In the genomic region with DNA sequence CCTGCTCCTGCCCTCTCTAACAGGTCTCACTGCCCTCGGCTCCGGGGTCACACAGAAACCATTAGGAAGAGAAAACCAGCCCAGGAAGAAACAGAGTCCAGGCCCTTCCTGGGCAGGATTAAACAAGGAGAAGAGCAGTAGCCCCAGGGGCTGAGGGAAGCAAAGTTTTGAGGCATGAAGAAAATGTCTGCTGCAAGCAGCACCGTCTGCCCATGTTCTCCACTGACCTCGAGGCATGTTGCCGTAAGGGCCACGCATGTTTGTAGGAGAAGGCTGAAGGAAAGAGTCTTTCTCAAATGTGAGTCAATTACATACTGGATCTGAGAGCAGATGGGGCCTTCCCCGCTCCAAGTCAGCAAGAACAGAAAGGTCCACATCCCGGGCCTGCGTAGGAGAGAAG, we compare ENCODE assay signal across 18 cellular contexts. TPM values are rescaled to one million over a fixed set of nuclear protein-coding genes. Genes with fewer than 3 reads are reported as not detected.
DNase-seq lines count a peak whose midpoint lies in the region.
"Had no signal": no experiment of that assay in that cellular context is flagged by ENCODE, and none has a peak within 500 bp of the region (broad histone marks: within the 10 kb centered on the region; RNA-seq: fewer than 3 reads in every experiment).

No MANE protein-coding gene starts in this region.

- no peak overlapping the region for H4K8ac ChIP-seq in trophoblast cell (ENCODE audit: low read depth, low read length)

- no peak overlapping the region for H2BK12ac ChIP-seq in trophoblast cell (ENCODE audit: low read length)

- no peak overlapping the region for H3K23ac ChIP-seq in trophoblast cell (ENCODE audit: low read length)

- H3K9ac ChIP-seq in BLaER1 treated with 17β-estradiol and CSF1 and Interleukin-3, amounts not matched to agents 10 nM and 100 nM, result peak overlapping the region in 6 of 11 experiments; percentile 7 to 100 (median 100); a peak in 6 of 22 replicates
- no peak overlapping the region for H3K9ac ChIP-seq in trophoblast cell (ENCODE audit: low read length)
- H3K9ac ChIP-seq: BLaER1 had no signal

- H4K91ac ChIP-seq in trophoblast cell (ENCODE audit: low read depth, low read length), result no peak overlapping the region

- H4K20me1 ChIP-seq in BLaER1 treated with 17β-estradiol and CSF1 and Interleukin-3, amounts not matched to agents 10 nM and 100 nM, result peaks cover 15 to 72% (median 36%) of the 10 kb centered on the region in 11 experiments; a peak in 20 of 22 replicates

- H3K27me3 ChIP-seq in BLaER1 treated with 17β-estradiol and CSF1 and Interleukin-3, amounts not matched to agents 10 nM and 100 nM, result no peaks in the 10 kb centered on the region
- H3K27me3 ChIP-seq in trophoblast cell (ENCODE audit: insufficient read depth, low read length), result no peaks in the 10 kb centered on the region
- no peaks in the 10 kb centered on the region for H3K27me3 ChIP-seq in effector memory CD4-positive, alpha-beta T cell (replicated peaks; ENCODE audit: control insufficient read depth, insufficient read depth, low read length, poor library complexity, severe bottlenecking)
- H3K27me3 ChIP-seq: BLaER1 had no signal

- H2AK5ac ChIP-seq in trophoblast cell (ENCODE audit: low read length), result no peak overlapping the region

- H3K36me3 Mint-ChIP-seq in activated T-cell treated with anti-CD3 and anti-CD28 coated beads, Interleukin-2, amount 50 U/mL, for 24 hours (ENCODE audit: low read depth), result peaks cover 82% of the 10 kb centered on the region
- H3K36me3 Mint-ChIP-seq in dendritic cell treated with granulocyte-macrophage colony-stimulating factor and Interleukin-4, amounts not matched to agents 40 ng/mL and 50 ng/mL, for 4 days (ENCODE audit: low read depth), result peaks cover 73% of the 10 kb centered on the region

- H3K14ac ChIP-seq in trophoblast cell (ENCODE audit: low read length), result no peak overlapping the region

- H3K27me3 Mint-ChIP-seq in activated T-cell treated with anti-CD3 and anti-CD28 coated beads, Interleukin-2, amount 50 U/mL, for 24 hours, result no peaks in the 10 kb centered on the region
- no peaks in the 10 kb centered on the region for H3K27me3 Mint-ChIP-seq in dendritic cell treated with granulocyte-macrophage colony-stimulating factor and Interleukin-4, amounts not matched to agents 40 ng/mL and 50 ng/mL, for 4 days
- H3K27me3 Mint-ChIP-seq: CD8-positive, alpha-beta memory T cell had no signal

- H3K4me1 Mint-ChIP-seq in activated T-cell treated with anti-CD3 and anti-CD28 coated beads, Interleukin-2, amount 50 U/mL, for 24 hours (ENCODE audit: low read depth), result peaks cover 37% of the 10 kb centered on the region
- peaks cover 67% of the 10 kb centered on the region for H3K4me1 Mint-ChIP-seq in dendritic cell treated with granulocyte-macrophage colony-stimulating factor and Interleukin-4, amounts not matched to agents 40 ng/mL and 50 ng/mL, for 4 days (ENCODE audit: low read depth)

- WGBS in trophoblast cell (ENCODE audit: extremely low coverage, insufficient coverage, insufficient read length), result no CpG with 5 or more reads among the region's 9 CpGs

- H3K9me3 ChIP-seq in BLaER1 treated with 17β-estradiol and CSF1 and Interleukin-3, amounts not matched to agents 10 nM and 100 nM (replicated peaks in 1 of 11), result no peaks in the 10 kb centered on the region
- no peaks in the 10 kb centered on the region for H3K9me3 ChIP-seq in trophoblast cell (ENCODE audit: insufficient read depth, low read depth, low read length)
- H3K9me3 ChIP-seq in effector memory CD4-positive, alpha-beta T cell (ENCODE audit: control insufficient read depth, low read length), result no peaks in the 10 kb centered on the region
- H3K9me3 ChIP-seq: BLaER1 had no signal

- H3K4me2 ChIP-seq in BLaER1 treated with 17β-estradiol and CSF1 and Interleukin-3, amounts not matched to agents 10 nM and 100 nM, result peak overlapping the region in 2 of 11 experiments; percentile 94 to 97; a peak in 4 of 22 replicates
- no peak overlapping the region for H3K4me2 ChIP-seq in trophoblast cell (ENCODE audit: low read length)
- H3K4me2 ChIP-seq: BLaER1 had no signal

- H3K4me3 ChIP-seq in BLaER1 treated with 17β-estradiol and CSF1 and Interleukin-3, amounts not matched to agents 10 nM and 100 nM, result no peak overlapping the region
- no peak overlapping the region for H3K4me3 ChIP-seq in trophoblast cell (ENCODE audit: low read depth, low read length)
- H3K4me3 ChIP-seq in effector memory CD4-positive, alpha-beta T cell (ENCODE audit: insufficient read depth, low read depth, low read length, poor library complexity, severe bottlenecking), result no peak overlapping the region
- H3K4me3 ChIP-seq: BLaER1, GM12878 had no signal

- H3K4me3 Mint-ChIP-seq in activated T-cell treated with anti-CD3 and anti-CD28 coated beads, Interleukin-2, amount 50 U/mL, for 24 hours, result no peak overlapping the region
- H3K4me3 Mint-ChIP-seq in dendritic cell treated with granulocyte-macrophage colony-stimulating factor and Interleukin-4, amounts not matched to agents 40 ng/mL and 50 ng/mL, for 4 days, result no peak overlapping the region
- H3K4me3 Mint-ChIP-seq: H9 had no signal

- H2BK5ac ChIP-seq in trophoblast cell (ENCODE audit: low read depth, low read length, poor library complexity), result no peak overlapping the region

- peak overlapping the region; percentile 57 for H3K27ac Mint-ChIP-seq in activated T-cell treated with anti-CD3 and anti-CD28 coated beads, Interleukin-2, amount 50 U/mL, for 24 hours
- peak overlapping the region; percentile 97 for H3K27ac Mint-ChIP-seq in dendritic cell treated with granulocyte-macrophage colony-stimulating factor and Interleukin-4, amounts not matched to agents 40 ng/mL and 50 ng/mL, for 4 days
- H3K27ac Mint-ChIP-seq: CD4-positive, CD25-positive, alpha-beta regulatory T cell; H9 had no signal

- no peak overlapping the region for H2AFZ ChIP-seq in trophoblast cell (ENCODE audit: insufficient read depth, low read length, poor library complexity)

- H3K18ac ChIP-seq in trophoblast cell (ENCODE audit: low read length), result no peak overlapping the region

- DNase-seq in activated T-cell treated with anti-CD3 and anti-CD28 coated beads, Interleukin-2, amount 50 U/mL, for 24 hours, result no peak
- no peak for DNase-seq in activated T-cell treated with anti-CD3 and anti-CD28 coated beads, Interleukin-2, amount 50 U/mL, for 1 hour
- DNase-seq in trophoblast cell, result peak; percentile 84 to 94
- no peak for DNase-seq in stimulated activated CD4-positive, alpha-beta T cell treated with anti-CD3 and anti-CD28 coated beads, Interleukin-4, amount 100 ng/mL, for 1 hour
- no peak for DNase-seq in effector memory CD4-positive, alpha-beta T cell
- DNase-seq: 8988T; CD4-positive, CD25-positive, alpha-beta regulatory T cell; CD8-positive, alpha-beta memory T cell; COR-L47; DMS 273 treated with DMSO at 0.1 percent for 48 hours; DMS53; DND-41; EL; H9 had no signal

- peaks cover 7% of the 10 kb centered on the region for H3K79me2 ChIP-seq in trophoblast cell (ENCODE audit: control insufficient read depth, insufficient read depth, low read length, poor library complexity)

- H3K79me1 ChIP-seq in trophoblast cell (ENCODE audit: low read length), result peaks cover 8% of the 10 kb centered on the region

- no peak overlapping the region for H4K12ac ChIP-seq in trophoblast cell (ENCODE audit: low read depth, low read length)

- H3K27ac ChIP-seq in BLaER1 treated with 17β-estradiol and CSF1 and Interleukin-3, amounts not matched to agents 10 nM and 100 nM, result peak overlapping the region in 10 of 11 experiments; percentile 13 to 100 (median 100); a peak in 17 of 22 replicates
- H3K27ac ChIP-seq in trophoblast cell (ENCODE audit: low read depth, low read length), result no peak overlapping the region
- H3K27ac ChIP-seq in effector memory CD4-positive, alpha-beta T cell (ENCODE audit: insufficient read depth, low read length, poor library complexity, severe bottlenecking), result no peak overlapping the region
- H3K27ac ChIP-seq: BLaER1 had no signal

- H3K36me3 ChIP-seq in BLaER1 treated with 17β-estradiol and CSF1 and Interleukin-3, amounts not matched to agents 10 nM and 100 nM, result peaks cover 58 to 77% (median 63%) of the 10 kb centered on the region in 11 experiments
- H3K36me3 ChIP-seq in trophoblast cell (ENCODE audit: control insufficient read depth in 1 of 2, insufficient read depth in 2 of 2, low read length in 2 of 2), result peaks cover 45 to 50% of the 10 kb centered on the region in 2 experiments
- H3K36me3 ChIP-seq in effector memory CD4-positive, alpha-beta T cell (ENCODE audit: control insufficient read depth, insufficient read depth, low read length), result peaks cover 38% of the 10 kb centered on the region

- no peak overlapping the region for H3K4ac ChIP-seq in trophoblast cell (ENCODE audit: low read depth, low read length)

- no peaks in the 10 kb centered on the region for H3K9me3 Mint-ChIP-seq in activated T-cell treated with anti-CD3 and anti-CD28 coated beads, Interleukin-2, amount 50 U/mL, for 24 hours
- no peaks in the 10 kb centered on the region for H3K9me3 Mint-ChIP-seq in dendritic cell treated with granulocyte-macrophage colony-stimulating factor and Interleukin-4, amounts not matched to agents 40 ng/mL and 50 ng/mL, for 4 days
- H3K9me3 Mint-ChIP-seq: CD4-positive, CD25-positive, alpha-beta regulatory T cell; CD8-positive, alpha-beta memory T cell; H9 had no signal

- peaks cover 18 to 38% (median 29%) of the 10 kb centered on the region in 10 experiments; a peak in 19 of 20 replicates for H3K4me1 ChIP-seq in BLaER1 treated with 17β-estradiol and CSF1 and Interleukin-3, amounts not matched to agents 10 nM and 100 nM
- H3K4me1 ChIP-seq in trophoblast cell (ENCODE audit: control insufficient read depth in 1 of 2, insufficient read depth in 2 of 2, low read length in 2 of 2), result peaks cover 3 to 4% of the 10 kb centered on the region in 2 experiments
- peaks cover 19% of the 10 kb centered on the region for H3K4me1 ChIP-seq in effector memory CD4-positive, alpha-beta T cell (ENCODE audit: control insufficient read depth, insufficient read depth, low read length, poor library complexity, severe bottlenecking)

- H2BK120ac ChIP-seq in trophoblast cell (ENCODE audit: insufficient read depth, low read length, poor library complexity), result no peak overlapping the region

- intact Hi-C loops in dendritic cell treated with granulocyte-macrophage colony-stimulating factor and Interleukin-4, amounts not matched to agents 40 ng/mL and 50 ng/mL, for 4 days (cut with micrococcal nuclease), result no loop called here

RNA-seq across cellular contexts. Expression of a gene that starts 4.2 kb away (rescaled TPM):
- polyA plus RNA-seq in trophoblast cell (2013), result 12.1 and 12.8 TPM in 2 replicates

RNA-seq across cellular contexts. Expression of a gene that starts 32.5 kb away (rescaled TPM):
- polyA plus RNA-seq in trophoblast cell (2013), result 10.7 TPM in 2 replicates

Comparison
In these comparisons a context has a peak if more than half of its experiments do, and no peak if none do; other contexts are left out.
1. DNase-seq: peak in trophoblast cell (2 of 2); none in activated T-cell treated with anti-CD3 and anti-CD28 coated beads, Interleukin-2, amount 50 U/mL, for 24 hours (single experiment), activated T-cell treated with anti-CD3 and anti-CD28 coated beads, Interleukin-2, amount 50 U/mL, for 1 hour (single experiment), stimulated activated CD4-positive, alpha-beta T cell treated with anti-CD3 and anti-CD28 coated beads, Interleukin-4, amount 100 ng/mL, for 1 hour (single experiment) and effector memory CD4-positive, alpha-beta T cell (0 of 3).
2. H3K27ac ChIP-seq: peak in BLaER1 treated with 17β-estradiol and CSF1 and Interleukin-3, amounts not matched to agents 10 nM and 100 nM (10 of 11); none in trophoblast cell (single experiment) and effector memory CD4-positive, alpha-beta T cell (single experiment).